26 cellular contexts compared by ENCODE assay signal in genomic region chr3:113952921-113953320, GRCh38.
"Had no signal": no experiment of that assay in that cellular context is flagged by ENCODE, and none has a peak within 500 bp of the region (broad histone marks: within the 10 kb centered on the region; RNA-seq: fewer than 3 reads in every experiment).

No MANE protein-coding gene starts in this region.

- H3K4me3 ChIP-seq: body of pancreas, cardiac muscle cell, coronary artery, ovary, stomach, tibial nerve had no signal

- ATAC-seq: activated CD4-positive, CD25-positive, alpha-beta regulatory T cell treated with anti-CD3 and anti-CD28 coated beads, Interleukin-2, amount 50 U/mL, for 24 hours; body of pancreas; effector memory CD8-positive, alpha-beta T cell; left cardiac atrium; left ventricle myocardium superior; stimulated activated naive B cell treated with anti-CD40 and anti-IgM and Interleukin-4, amounts not matched to agents 10 μg/mL and 1 μg/mL and 100 μg/mL, for 72 hours; T-helper 17 cell had no signal

- DNase-seq: activated CD4-positive, alpha-beta T cell treated with anti-CD3 and anti-CD28 coated beads for 48 hours; activated CD4-positive, alpha-beta T cell treated with anti-CD3 and anti-CD28 coated beads, Interleukin-2, amount 50 U/mL, for 48 hours; activated CD8-positive, alpha-beta memory T cell treated with anti-CD3 and anti-CD28 coated beads for 24 hours; activated effector memory CD4-positive, alpha-beta T cell treated with Interleukin-2 at 50 U/mL for 16 hours; activated naive CD4-positive, alpha-beta T cell treated with Interleukin-2 at 50 U/mL for 16 hours; aorta; body of pancreas; effector memory CD8-positive, alpha-beta T cell; glutamatergic neuron; left cardiac atrium; left ventricle myocardium superior; naive B cell; nephron progenitor cell; ovary; retina; stimulated activated CD4-positive, alpha-beta T cell treated with anti-CD3 and anti-CD28 coated beads, Interleukin-15, amount 100 ng/mL, for 24 hours; stimulated activated CD4-positive, alpha-beta T cell treated with anti-CD3 and anti-CD28 coated beads, Interleukin-2, amount 100 ng/mL, for 24 hours; stimulated activated naive B cell treated with anti-CD40 and anti-IgM and Interleukin-4, amounts not matched to agents 10 μg/mL and 1 μg/mL and 100 μg/mL, for 72 hours; stomach; T-helper 17 cell; T1000; WERI-Rb-1 had no signal
